Comparison of ENCODE assay signal across 8 cellular contexts in genomic region chr5:134851307-134851923, GRCh38. TPM values are rescaled to one million over a fixed set of nuclear protein-coding genes. Genes with fewer than 3 reads are reported as not detected.
DNase-seq lines count a peak whose midpoint lies in the region; FAIRE-seq and TF ChIP-seq lines count a peak whose summit lies in the region.

No MANE protein-coding gene starts in this region.

- H3K36me3 ChIP-seq in mesendoderm (ENCODE audit: control insufficient read depth, insufficient read depth, low read length), result no peaks in the 10 kb centered on the region

- peak; percentile 40 for TF ChIP-seq CTCF in D721Med (IDR thresholded peaks at IDR 0.05; ENCODE audit: insufficient read depth, missing control alignments)

- no peak for FAIRE-seq in D721Med (lab: Jason Lieb, UNC)

- H3K36me3 Mint-ChIP-seq in activated naive CD8-positive, alpha-beta T cell, result peaks cover 2% of the 10 kb centered on the region

- no peak overlapping the region for H3K4me3 ChIP-seq in mesendoderm (ENCODE audit: low read length)

- no peak overlapping the region for H3K18ac ChIP-seq in mesendoderm (ENCODE audit: low read length)

- H3K56ac ChIP-seq in mesendoderm (ENCODE audit: low read length), result no peak overlapping the region

- no peak overlapping the region for H2BK15ac ChIP-seq in mesendoderm (replicated peaks; ENCODE audit: low read depth)

- no peak for DNase-seq in D721Med (ENCODE audit: insufficient read length, low spot score)
- DNase-seq in HuH-7.5 (ENCODE audit: low spot score), result peak; percentile 11
- DNase-seq in mesendoderm, result peak; percentile 14
- no peak for DNase-seq in NK-92 (lab: John Stamatoyannopoulos, UW; ENCODE audit: unreplicated experiment)
- no peak for DNase-seq in stimulated activated naive CD4-positive, alpha-beta T cell (lab: John Stamatoyannopoulos, UW)
- no peak for DNase-seq in DMS79 treated with DMSO at 0.1 percent for 48 hours (lab: John Stamatoyannopoulos, UW)
- no peak for DNase-seq in globus pallidus (ENCODE audit: low spot score)

- no peaks in the 10 kb centered on the region for H3K27me3 Mint-ChIP-seq in activated naive CD8-positive, alpha-beta T cell

- H3K79me1 ChIP-seq in mesendoderm (ENCODE audit: low read length), result peaks cover 2% of the 10 kb centered on the region

- peaks cover 52% of the 10 kb centered on the region for H3K4me1 Mint-ChIP-seq in activated naive CD8-positive, alpha-beta T cell (ENCODE audit: low read depth)

- H3K4me3 Mint-ChIP-seq in activated naive CD8-positive, alpha-beta T cell, result no peak overlapping the region

- WGBS in mesendoderm (ENCODE audit: extremely low coverage, insufficient coverage, low lambda C conversion rate), result no CpG with 5 or more reads among the region's 1 CpG

- no peak overlapping the region for H3K4me2 ChIP-seq in mesendoderm (ENCODE audit: low read length)

- no peak overlapping the region for H2BK5ac ChIP-seq in mesendoderm (ENCODE audit: low read length)

- no peak overlapping the region for H2BK120ac ChIP-seq in mesendoderm (ENCODE audit: low read depth, low read length)

- H3K27ac ChIP-seq in mesendoderm (ENCODE audit: low read depth, low read length), result no peak overlapping the region

- H3K23ac ChIP-seq in mesendoderm (ENCODE audit: low read length), result no peak overlapping the region

- no peak overlapping the region for H4K8ac ChIP-seq in mesendoderm (ENCODE audit: low read depth, low read length)

- H2AK5ac ChIP-seq in mesendoderm (ENCODE audit: low read length), result no peak overlapping the region

- H3K9ac ChIP-seq in mesendoderm (ENCODE audit: low read length), result no peak overlapping the region

- H3K4ac ChIP-seq in mesendoderm (ENCODE audit: low read depth, low read length), result no peak overlapping the region

- no peaks in the 10 kb centered on the region for H3K27me3 ChIP-seq in mesendoderm (ENCODE audit: insufficient read depth, low read length, poor library complexity)

- peak overlapping the region; percentile 34 for H3K27ac Mint-ChIP-seq in activated naive CD8-positive, alpha-beta T cell

- H3K4me1 ChIP-seq in mesendoderm (ENCODE audit: control insufficient read depth, low read depth, low read length), result no peaks in the 10 kb centered on the region

- no peak overlapping the region for H4K5ac ChIP-seq in mesendoderm (ENCODE audit: low read length)

- H3K79me2 ChIP-seq in mesendoderm (ENCODE audit: control insufficient read depth, insufficient read depth, low read length), result peaks cover 5% of the 10 kb centered on the region

- no peaks in the 10 kb centered on the region for H3K9me3 Mint-ChIP-seq in activated naive CD8-positive, alpha-beta T cell (ENCODE audit: low read depth)

RNA-seq across cellular contexts. Expression of gene C5orf24, which starts 5.6 kb away (rescaled TPM):
- 16.7 TPM for polyA plus RNA-seq in mesendoderm (2013, experiment 1 of 2)
- polyA plus RNA-seq in mesendoderm (2013, experiment 2 of 2), result 20.0 TPM

RNA-seq across cellular contexts. Expression of gene TXNDC15, which starts 22.8 kb away (rescaled TPM):
- polyA plus RNA-seq in mesendoderm (2013, experiment 1 of 2), result 32.1 TPM
- polyA plus RNA-seq in mesendoderm (2013, experiment 2 of 2), result 31.1 TPM

RNA-seq across cellular contexts. Expression of gene PCBD2, which starts 53.5 kb away (rescaled TPM):
- polyA plus RNA-seq in mesendoderm (2013, experiment 1 of 2), result 10.3 TPM
- 9.8 TPM for polyA plus RNA-seq in mesendoderm (2013, experiment 2 of 2)

Comparison
In these comparisons a context has a peak if more than half of its experiments do, and no peak if none do; other contexts are left out.
1. DNase-seq: peak in HuH-7.5 (single experiment) and mesendoderm (single experiment); none in D721Med (single experiment), NK-92 (single experiment), stimulated activated naive CD4-positive, alpha-beta T cell (0 of 6), DMS79 treated with DMSO at 0.1 percent for 48 hours (single experiment) and globus pallidus (single experiment).